12 cellular contexts compared by ENCODE assay signal in genomic region chr20:10513931-10514575, GRCh38.
DNase-seq lines count a peak whose midpoint lies in the region; ATAC-seq, FAIRE-seq and TF ChIP-seq lines count a peak whose summit lies in the region.
"Had no signal": no experiment of that assay in that cellular context is flagged by ENCODE, and none has a peak within 500 bp of the region (broad histone marks: within the 10 kb centered on the region; RNA-seq: fewer than 3 reads in every experiment).

No MANE protein-coding gene starts in this region.

- no peak for FAIRE-seq in small intestine (lab: Jason Lieb, UNC)

- H3K27me3 ChIP-seq in small intestine (ENCODE audit: control insufficient read depth in 2 of 2, insufficient read depth in 2 of 2, low read length in 2 of 2), result no peaks in the 10 kb centered on the region
- H3K27me3 ChIP-seq: thyroid gland had no signal

- H3K36me3 ChIP-seq in SK-N-MC (ENCODE audit: insufficient read depth, low read length) (no peaks in the 10 kb centered on the region), small intestine (ENCODE audit: control insufficient read depth in 2 of 2, insufficient read depth in 2 of 2, low read length in 2 of 2) (no peaks in the 10 kb centered on the region)
- H3K36me3 ChIP-seq: thyroid gland had no signal

- H3K4me1 Mint-ChIP-seq in HFFc6 (ENCODE audit: low read depth), result peaks cover 63% of the 10 kb centered on the region
- peaks cover 13 to 20% of the 10 kb centered on the region in 2 donors for H3K4me1 Mint-ChIP-seq in stimulated activated naive B cell treated with anti-CD40 and anti-IgM and Interleukin-4, amounts not matched to agents 10 μg/mL and 1 μg/mL and 100 μg/mL, for 72 hours

- WGBS in small intestine, 3 donors, result 67 to 76% (median 71%) methylated on average over 4 of the region's 4 CpGs

- H3K27ac ChIP-seq in SK-N-MC, result peak overlapping the region; percentile 86
- no peak overlapping the region for H3K27ac ChIP-seq in small intestine (ENCODE audit: low read depth in 1 of 2, low read length in 1 of 2)

- no peaks in the 10 kb centered on the region for H3K9me3 Mint-ChIP-seq in HFFc6
- H3K9me3 Mint-ChIP-seq in stimulated activated naive B cell treated with anti-CD40 and anti-IgM and Interleukin-4, amounts not matched to agents 10 μg/mL and 1 μg/mL and 100 μg/mL, for 72 hours, result no peaks in the 10 kb centered on the region
- H3K9me3 Mint-ChIP-seq: activated T-cell treated with anti-CD3 and anti-CD28 coated beads, Interleukin-2, amount 50 U/mL, for 24 hours; naive thymus-derived CD8-positive, alpha-beta T cell had no signal

- peak overlapping the region; percentile 76 for H3K27ac Mint-ChIP-seq in HFFc6
- H3K27ac Mint-ChIP-seq in stimulated activated naive B cell treated with anti-CD40 and anti-IgM and Interleukin-4, amounts not matched to agents 10 μg/mL and 1 μg/mL and 100 μg/mL, for 72 hours, result peak overlapping the region; percentile 65
- H3K27ac Mint-ChIP-seq: activated T-cell treated with anti-CD3 and anti-CD28 coated beads, Interleukin-2, amount 50 U/mL, for 24 hours; naive thymus-derived CD8-positive, alpha-beta T cell had no signal

- intact Hi-C loops in posterior cingulate gyrus (cut with DNase I), result no loop called here

- peak overlapping the region; percentile 36 for H3K4me3 ChIP-seq in SK-N-MC
- no peak overlapping the region for H3K4me3 ChIP-seq in fibroblast of mammary gland (ENCODE audit: control insufficient read depth, low read depth, low read length)
- no peak overlapping the region for H3K4me3 ChIP-seq in small intestine (ENCODE audit: low read depth in 1 of 2, low read length in 2 of 2)
- H3K4me3 ChIP-seq: thyroid gland had no signal

- peak overlapping the region; percentile 24; the same call in 1 of the 2 replicates for H3K4me3 Mint-ChIP-seq in HFFc6
- H3K4me3 Mint-ChIP-seq in stimulated activated naive B cell treated with anti-CD40 and anti-IgM and Interleukin-4, amounts not matched to agents 10 μg/mL and 1 μg/mL and 100 μg/mL, for 72 hours, result no peak overlapping the region
- H3K4me3 Mint-ChIP-seq: activated T-cell treated with anti-CD3 and anti-CD28 coated beads, Interleukin-2, amount 50 U/mL, for 24 hours; naive thymus-derived CD8-positive, alpha-beta T cell had no signal

- ATAC-seq in stimulated activated naive B cell treated with anti-CD40 and anti-IgM and Interleukin-4, amounts not matched to agents 10 μg/mL and 1 μg/mL and 100 μg/mL, for 72 hours (replicated peaks), result no peak
- no peak for ATAC-seq in GM19463 (IDR thresholded peaks at IDR 0.05; ENCODE audit: unreplicated experiment)
- ATAC-seq: naive thymus-derived CD8-positive, alpha-beta T cell had no signal

- TF ChIP-seq CTCF in HFFc6 (IDR thresholded peaks at IDR 0.05) (no peak), fibroblast of mammary gland (conservative IDR thresholded peaks at IDR 0.05; ENCODE audit: control insufficient read depth, insufficient read depth, low read depth, low read length) (no peak)

- H3K9ac ChIP-seq in SK-N-MC (ENCODE audit: insufficient read length), result peak overlapping the region; percentile 15

- no peaks in the 10 kb centered on the region for H3K9me3 ChIP-seq in SK-N-MC (ENCODE audit: low read depth, low read length)
- H3K9me3 ChIP-seq in small intestine (ENCODE audit: control insufficient read depth, low read depth), result no peaks in the 10 kb centered on the region
- H3K9me3 ChIP-seq: thyroid gland had no signal

- peaks cover 0 to 2% of the 10 kb centered on the region in 2 donors for H3K4me1 ChIP-seq in small intestine (ENCODE audit: control insufficient read depth in 2 of 2, insufficient read depth in 1 of 2, low read depth in 1 of 2, low read length in 1 of 2)

- H3K27me3 Mint-ChIP-seq in HFFc6 (ENCODE audit: insufficient read depth), result no peaks in the 10 kb centered on the region
- H3K27me3 Mint-ChIP-seq in stimulated activated naive B cell treated with anti-CD40 and anti-IgM and Interleukin-4, amounts not matched to agents 10 μg/mL and 1 μg/mL and 100 μg/mL, for 72 hours, result no peaks in the 10 kb centered on the region
- H3K27me3 Mint-ChIP-seq: activated T-cell treated with anti-CD3 and anti-CD28 coated beads, Interleukin-2, amount 50 U/mL, for 24 hours; naive thymus-derived CD8-positive, alpha-beta T cell had no signal

- peak; percentile 9 for DNase-seq in HFFc6
- no peak for DNase-seq in SK-N-MC (ENCODE audit: low read depth, low spot score)
- peak; percentile 61 for DNase-seq in fibroblast of mammary gland (ENCODE audit: low read depth)
- no peak for DNase-seq in stimulated activated naive B cell treated with anti-CD40 and anti-IgM and Interleukin-4, amounts not matched to agents 10 μg/mL and 1 μg/mL and 100 μg/mL, for 72 hours
- no peak for DNase-seq in posterior cingulate gyrus
- no peak for DNase-seq in small intestine
- no peak for DNase-seq in activated effector memory CD4-positive, alpha-beta T cell treated with Interleukin-2 at 50 U/mL for 16 hours
- DNase-seq: activated T-cell treated with anti-CD3 and anti-CD28 coated beads, Interleukin-2, amount 50 U/mL, for 24 hours; amygdala; naive thymus-derived CD8-positive, alpha-beta T cell; thyroid gland had no signal

- H3K36me3 Mint-ChIP-seq in HFFc6 (ENCODE audit: low read depth), result no peaks in the 10 kb centered on the region; the same call in 1 of the 2 replicates
- peaks cover 3 to 14% of the 10 kb centered on the region in 2 donors for H3K36me3 Mint-ChIP-seq in stimulated activated naive B cell treated with anti-CD40 and anti-IgM and Interleukin-4, amounts not matched to agents 10 μg/mL and 1 μg/mL and 100 μg/mL, for 72 hours

Comparison
In these comparisons a context has a peak if more than half of its experiments do, and no peak if none do; other contexts are left out.
1. DNase-seq: peak in HFFc6 (single experiment) and fibroblast of mammary gland (single experiment); none in SK-N-MC (single experiment), stimulated activated naive B cell treated with anti-CD40 and anti-IgM and Interleukin-4, amounts not matched to agents 10 μg/mL and 1 μg/mL and 100 μg/mL, for 72 hours (single experiment), posterior cingulate gyrus (0 of 10), small intestine (single experiment) and activated effector memory CD4-positive, alpha-beta T cell treated with Interleukin-2 at 50 U/mL for 16 hours (single experiment).